Comparison of ENCODE assay signal across 1 cellular context in the genomic region with DNA sequence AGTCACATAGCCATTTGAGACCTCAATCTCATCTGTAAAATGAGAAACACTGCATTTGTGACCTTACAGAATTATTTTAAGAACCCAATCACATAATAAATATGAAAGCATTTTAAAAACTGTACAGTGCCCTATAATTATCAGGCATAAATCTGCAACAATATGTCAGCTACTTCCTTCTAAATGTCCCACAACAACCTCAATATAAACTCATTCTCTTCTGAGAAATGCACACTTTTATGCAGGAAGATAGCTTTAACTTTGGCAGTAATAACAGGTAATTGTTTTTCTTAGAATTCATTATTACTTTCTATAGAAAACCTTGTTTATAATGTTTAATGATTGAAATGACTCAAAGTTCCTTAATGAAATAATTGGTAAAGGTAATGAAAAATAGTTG.
TF ChIP-seq lines count a peak whose summit lies in the region.

No MANE protein-coding gene starts in this region.

TF ChIP-seq in GM23338, 12 proteins besides CTCF, POLR2A, EP300 and RAD21:
- TF ChIP-seq EZH2phosphoT487 (IDR thresholded peaks at IDR 0.05; ENCODE audit: unreplicated experiment), result no peak
- no peak for TF ChIP-seq JUNB (IDR thresholded peaks at IDR 0.05; ENCODE audit: unreplicated experiment)
